ENCODE assay signal across 8 cellular contexts in the genomic region with DNA sequence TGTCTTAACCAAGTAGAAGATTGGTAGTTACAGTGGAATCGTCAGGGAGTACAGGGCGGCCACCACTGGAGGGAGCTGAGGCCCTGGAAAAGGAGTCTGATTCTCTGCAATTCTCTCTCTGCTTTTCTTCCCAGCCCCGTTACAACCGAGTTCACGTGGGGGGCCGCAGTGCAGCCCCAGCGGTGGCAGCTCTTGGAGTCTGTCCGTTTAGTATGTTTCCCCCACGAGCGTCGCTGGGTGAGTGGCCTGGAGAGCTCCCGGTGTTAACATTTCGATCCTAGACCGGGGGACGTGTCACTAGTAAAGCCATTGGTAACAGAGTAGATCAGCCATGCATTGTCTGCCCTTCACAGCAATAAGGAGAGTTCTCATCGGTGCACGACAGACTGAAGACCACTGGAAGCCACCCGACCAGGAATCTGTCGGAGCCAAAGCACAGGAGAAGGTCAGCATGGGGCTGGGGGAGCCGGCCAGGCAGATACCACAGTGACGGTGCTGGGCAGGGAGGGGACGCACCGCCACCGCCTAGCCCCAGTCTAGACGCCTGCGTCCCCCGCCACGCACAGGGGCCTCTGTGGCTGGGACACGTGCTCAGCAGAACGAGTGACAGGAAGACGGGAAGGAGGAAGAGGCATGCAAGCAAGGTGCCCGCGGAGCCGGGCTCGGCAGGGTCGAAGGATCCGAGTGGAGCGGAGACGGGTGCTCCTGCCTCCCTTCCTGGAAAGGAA. TPM values are rescaled to one million over a fixed set of nuclear protein-coding genes. Genes with fewer than 3 reads are reported as not detected.
DNase-seq lines count a peak whose midpoint lies in the region; ATAC-seq and TF ChIP-seq lines count a peak whose summit lies in the region.

No MANE protein-coding gene starts in this region.

- peak overlapping the region; percentile 45 for H3K27ac ChIP-seq in A673 (ENCODE audit: low read depth, low read length, poor library complexity, severe bottlenecking)
- peak overlapping the region; percentile 60 for H3K27ac ChIP-seq in VCaP
- no peak overlapping the region for H3K27ac ChIP-seq in foreskin keratinocyte
- no peak overlapping the region for H3K27ac ChIP-seq in tibial artery

- peaks cover 73% of the 10 kb centered on the region for H3K36me3 ChIP-seq in A673 (ENCODE audit: insufficient read depth, low read length, poor library complexity, severe bottlenecking)
- H3K36me3 ChIP-seq in tibial artery: peaks cover 53 to 68% (median 57%) of the 10 kb centered on the region in 3 donors

- H3K27me3 ChIP-seq in A673 (replicated peaks; ENCODE audit: insufficient read depth, low read depth, low read length, poor library complexity) (no peaks in the 10 kb centered on the region), foreskin keratinocyte (no peaks in the 10 kb centered on the region), tibial artery (no peaks in the 10 kb centered on the region)

- ATAC-seq in foreskin keratinocyte (no peak), HG03342 (IDR thresholded peaks at IDR 0.05; ENCODE audit: unreplicated experiment) (no peak)

- CTCF ChIA-PET in A673 (lab: Charles Lee): no interaction called here

- no peak overlapping the region for H3K4me3 ChIP-seq in A673 (ENCODE audit: low read depth, low read length, poor library complexity, severe bottlenecking)
- H3K4me3 ChIP-seq in GM12864 (ENCODE audit: low read depth, low read length): no peak overlapping the region
- no peak overlapping the region for H3K4me3 ChIP-seq in tibial artery

- H3K9me3 ChIP-seq in A673 (ENCODE audit: low read depth, low read length, poor library complexity, severe bottlenecking): no peaks in the 10 kb centered on the region
- no peaks in the 10 kb centered on the region for H3K9me3 ChIP-seq in tibial artery

- BruUV-seq in A673 (replicated peaks; lab: Mats Ljungman, UMichigan): no TSS peak

- H3K4me1 ChIP-seq in A673 (ENCODE audit: insufficient read depth, low read length, poor library complexity, severe bottlenecking) (peaks cover 72% of the 10 kb centered on the region), foreskin keratinocyte (peaks cover 24% of the 10 kb centered on the region), tibial artery (peaks cover 20 to 63% (median 58%) of the 10 kb centered on the region in 4 donors)

- DNase-seq in A673 (ENCODE audit: low spot score): peak; percentile 79
- DNase-seq in GM12864 (ENCODE audit: low read depth): no peak
- no peak for DNase-seq in foreskin keratinocyte
- no peak for DNase-seq in tibial artery
- no peak for DNase-seq in HK-2 (ENCODE audit: unreplicated experiment)
- no peak for DNase-seq in ecto neural progenitor cell (ENCODE audit: low spot score)

- POLR2A ChIA-PET in A673 (lab: Charles Lee; ENCODE audit: low non-redundant PET): no interaction called here

- TF ChIP-seq CTCF in A673 (conservative IDR thresholded peaks at IDR 0.05; ENCODE audit: low read depth, low read length) (peak; percentile 78), GM12864 (IDR thresholded peaks at IDR 0.05; ENCODE audit: low read depth, low read length, missing control alignments) (peak; percentile 48), VCaP (conservative IDR thresholded peaks at IDR 0.05) (peak; percentile 82), foreskin keratinocyte (conservative IDR thresholded peaks at IDR 0.05) (peak; percentile 68), tibial artery (IDR thresholded peaks at IDR 0.05) (peak; percentile 39 to 42)

- intact Hi-C loops in A673 (cut with micrococcal nuclease; ENCODE audit: unreplicated experiment): loop anchor here (2.0 to 10.0 kb wide), 2 partner anchors 76 to 170 kb away; a partner anchor contains a TSS
- intact Hi-C loops in tibial artery (cut with DNase I; ENCODE audit: low total_unique reads): loop anchor here (10.0 kb wide), 1 partner anchor 50 kb away; no protein-coding TSS in a partner anchor

RNA-seq across cellular contexts. Expression of a gene that starts 15.7 kb away (rescaled TPM):
- total RNA-seq in A673 (2021) (0.97 and 2.8 TPM in 2 replicates), foreskin keratinocyte (40.9 and 44.3 TPM in 2 replicates)
- polyA plus RNA-seq in foreskin keratinocyte: 47.5 and 54.7 TPM in 2 replicates

RNA-seq across cellular contexts. Expression of a gene that starts 28.9 kb away (rescaled TPM):
- total RNA-seq in A673 (2021): 139 and 150 TPM in 2 replicates
- 57.7 and 62.8 TPM in 2 replicates for total RNA-seq in foreskin keratinocyte
- 75.6 and 81.9 TPM in 2 replicates for polyA plus RNA-seq in foreskin keratinocyte

RNA-seq across cellular contexts. Expression of a gene that starts 31.9 kb away (rescaled TPM):
- total RNA-seq in A673 (2021): 43.6 and 58.8 TPM in 2 replicates
- total RNA-seq in foreskin keratinocyte: 19.5 TPM in 2 replicates
- polyA plus RNA-seq in foreskin keratinocyte: 17.9 and 18.3 TPM in 2 replicates

Comparison
In these comparisons a context has a peak if more than half of its experiments do, and no peak if none do; other contexts are left out.
1. H3K27ac ChIP-seq: peak in A673 (single experiment) and VCaP (single experiment); none in foreskin keratinocyte (single experiment) and tibial artery (0 of 2).
2. RNA of a gene that starts 15.7 kb away (total RNA-seq): 40.9 to 44.3 TPM in foreskin keratinocyte; 0.97 to 2.8 TPM in A673; every median in the first group is over 10 times any median in the second.
3. Peak in every context shown above with its lines, with median percentiles within 50 percentile points of each other: CTCF ChIP-seq.